1 cellular context compared by ENCODE assay signal in genomic region chr16:26787924-26788323, GRCh38.
TF ChIP-seq lines count a peak whose summit lies in the region.

No MANE protein-coding gene starts in this region.

TF ChIP-seq in K562, 482 proteins besides CTCF, POLR2A, EP300 and RAD21 (continued from another document):
- no peak for TF ChIP-seq ZNF518B (CRISPR knock-in tag; IDR thresholded peaks at IDR 0.05)
TF ChIP-seq in K562: peak in this region for 16.
